1 cellular context compared by ENCODE assay signal in the genomic region with DNA sequence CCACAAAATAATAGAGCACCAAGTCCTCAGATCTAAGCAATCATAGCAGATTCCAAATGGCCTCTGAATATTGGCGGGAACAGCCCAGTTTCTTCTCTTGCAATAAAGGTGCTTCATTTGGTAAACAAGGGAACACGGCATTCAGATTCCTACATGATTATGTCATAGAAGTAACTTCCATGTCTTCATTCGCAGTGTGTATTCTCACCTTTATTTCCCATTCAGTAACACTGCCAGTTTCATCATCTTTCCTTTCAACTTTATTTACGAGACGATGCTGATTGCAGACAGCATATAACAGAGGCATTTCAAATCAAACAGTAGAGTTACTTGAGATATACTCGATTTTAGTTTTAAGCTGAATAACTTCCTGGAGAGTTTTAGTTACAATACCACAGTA.
TF ChIP-seq lines count a peak whose summit lies in the region.

No MANE protein-coding gene starts in this region.

TF ChIP-seq in HEK293, 187 proteins besides CTCF, POLR2A, EP300 and RAD21 (continued from another document):
- no peak for TF ChIP-seq ZNF221 (tag by site-specific recombination; IDR thresholded peaks at IDR 0.05; ENCODE audit: borderline replicate concordance)
- no peak for TF ChIP-seq ZNF140 (tag by site-specific recombination; IDR thresholded peaks at IDR 0.05)
- no peak for TF ChIP-seq ZNF121 (tag by site-specific recombination; IDR thresholded peaks at IDR 0.05)
- no peak for TF ChIP-seq ZSCAN16 (tag by site-specific recombination; IDR thresholded peaks at IDR 0.05)
- no peak for TF ChIP-seq ZIC2 (tag by site-specific recombination; IDR thresholded peaks at IDR 0.05)
- no peak for TF ChIP-seq ZNF24 (tag by site-specific recombination; IDR thresholded peaks at IDR 0.05)
- no peak for TF ChIP-seq ZNF792 (tag by site-specific recombination; IDR thresholded peaks at IDR 0.05)
- TF ChIP-seq TRIM28 (IDR thresholded peaks at IDR 0.05; ENCODE audit: borderline replicate concordance, low read length): no peak
- TF ChIP-seq, protein P1, sequence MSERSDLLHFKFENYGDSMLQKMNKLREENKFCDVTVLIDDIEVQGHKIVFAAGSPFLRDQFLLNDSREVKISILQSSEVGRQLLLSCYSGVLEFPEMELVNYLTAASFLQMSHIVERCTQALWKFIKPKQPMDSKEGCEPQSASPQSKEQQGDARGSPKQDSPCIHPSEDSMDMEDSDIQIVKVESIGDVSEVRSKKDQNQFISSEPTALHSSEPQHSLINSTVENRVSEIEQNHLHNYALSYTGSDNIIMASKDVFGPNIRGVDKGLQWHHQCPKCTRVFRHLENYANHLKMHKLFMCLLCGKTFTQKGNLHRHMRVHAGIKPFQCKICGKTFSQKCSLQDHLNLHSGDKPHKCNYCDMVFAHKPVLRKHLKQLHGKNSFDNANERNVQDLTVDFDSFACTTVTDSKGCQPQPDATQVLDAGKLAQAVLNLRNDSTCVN (tag by site-specific recombination; optimal IDR thresholded peaks at IDR 0.05): no peak
- TF ChIP-seq, protein P2, sequence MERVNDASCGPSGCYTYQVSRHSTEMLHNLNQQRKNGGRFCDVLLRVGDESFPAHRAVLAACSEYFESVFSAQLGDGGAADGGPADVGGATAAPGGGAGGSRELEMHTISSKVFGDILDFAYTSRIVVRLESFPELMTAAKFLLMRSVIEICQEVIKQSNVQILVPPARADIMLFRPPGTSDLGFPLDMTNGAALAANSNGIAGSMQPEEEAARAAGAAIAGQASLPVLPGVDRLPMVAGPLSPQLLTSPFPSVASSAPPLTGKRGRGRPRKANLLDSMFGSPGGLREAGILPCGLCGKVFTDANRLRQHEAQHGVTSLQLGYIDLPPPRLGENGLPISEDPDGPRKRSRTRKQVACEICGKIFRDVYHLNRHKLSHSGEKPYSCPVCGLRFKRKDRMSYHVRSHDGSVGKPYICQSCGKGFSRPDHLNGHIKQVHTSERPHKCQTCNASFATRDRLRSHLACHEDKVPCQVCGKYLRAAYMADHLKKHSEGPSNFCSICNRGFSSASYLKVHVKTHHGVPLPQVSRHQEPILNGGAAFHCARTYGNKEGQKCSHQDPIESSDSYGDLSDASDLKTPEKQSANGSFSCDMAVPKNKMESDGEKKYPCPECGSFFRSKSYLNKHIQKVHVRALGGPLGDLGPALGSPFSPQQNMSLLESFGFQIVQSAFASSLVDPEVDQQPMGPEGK (tag by site-specific recombination; IDR thresholded peaks at IDR 0.05): no peak
- no peak for TF ChIP-seq WT1 (tag by site-specific recombination; IDR thresholded peaks at IDR 0.05)
- TF ChIP-seq EGR2 (tag by site-specific recombination; IDR thresholded peaks at IDR 0.05; ENCODE audit: low read depth): no peak
- no peak for TF ChIP-seq ZBTB1 (tag by site-specific recombination; IDR thresholded peaks at IDR 0.05)
- peak; percentile 82 for TF ChIP-seq ZNF394 (tag by site-specific recombination; IDR thresholded peaks at IDR 0.05; ENCODE audit: borderline replicate concordance)
